Comparison of ENCODE assay signal across 17 cellular contexts in genomic region chr4:17068885-17069284, GRCh38.
DNase-seq lines count a peak whose midpoint lies in the region; ATAC-seq and TF ChIP-seq lines count a peak whose summit lies in the region.
"Had no signal": no experiment of that assay in that cellular context is flagged by ENCODE, and none has a peak within 500 bp of the region (broad histone marks: within the 10 kb centered on the region; RNA-seq: fewer than 3 reads in every experiment).

No MANE protein-coding gene starts in this region.

- H3K27ac ChIP-seq in esophagus muscularis mucosa (replicated peaks in 1 of 4) (no peak overlapping the region), ascending aorta (no peak overlapping the region)
- H3K27ac ChIP-seq in CD8-positive, alpha-beta T cell (ENCODE audit: low read depth, low read length), result no peak overlapping the region
- H3K27ac ChIP-seq: HL-60 had no signal

- H3K36me3 Mint-ChIP-seq in HFFc6 (ENCODE audit: low read depth) (peaks cover 5% of the 10 kb centered on the region; the same call in 1 of the 2 replicates), MCF 10A (ENCODE audit: insufficient read depth, unreplicated experiment) (peaks cover 5% of the 10 kb centered on the region)
- H3K36me3 Mint-ChIP-seq in CD8-positive, alpha-beta T cell, result no peaks in the 10 kb centered on the region
- H3K36me3 Mint-ChIP-seq: CD4-positive, CD25-positive, alpha-beta regulatory T cell had no signal

- H3K9me3 Mint-ChIP-seq in HFFc6 (no peaks in the 10 kb centered on the region), MCF 10A (ENCODE audit: unreplicated experiment) (no peaks in the 10 kb centered on the region)
- H3K9me3 Mint-ChIP-seq in CD8-positive, alpha-beta T cell, result no peaks in the 10 kb centered on the region

- WGBS in esophagus muscularis mucosa, result 39% methylated on average over 4 of the region's 4 CpGs

- no peak for TF ChIP-seq CTCF in HFFc6 (IDR thresholded peaks at IDR 0.05)
- TF ChIP-seq CTCF in esophagus muscularis mucosa (IDR thresholded peaks at IDR 0.05), result no peak
- no peak for TF ChIP-seq CTCF in omental fat pad (IDR thresholded peaks at IDR 0.05)
- no peak for TF ChIP-seq CTCF in CD8-positive, alpha-beta T cell (IDR thresholded peaks at IDR 0.05)
- no peak for TF ChIP-seq CTCF in ascending aorta (IDR thresholded peaks at IDR 0.05)
- no peak for TF ChIP-seq CTCF in MCF 10A (IDR thresholded peaks at IDR 0.05; ENCODE audit: unreplicated experiment)

- no peaks in the 10 kb centered on the region for H3K9me3 ChIP-seq in esophagus muscularis mucosa
- H3K9me3 ChIP-seq in CD8-positive, alpha-beta T cell (ENCODE audit: low read length), result no peaks in the 10 kb centered on the region
- H3K9me3 ChIP-seq in ascending aorta, result no peaks in the 10 kb centered on the region

- CTCF ChIA-PET in CD8-positive, alpha-beta T cell (lab: Charles Lee), result no interaction called here
- CTCF ChIA-PET in MCF 10A (lab: Yijun Ruan, JAX), result no interaction called here

- intact Hi-C loops in esophagus muscularis mucosa (cut with DNase I), result no loop called here
- intact Hi-C loops in CD8-positive, alpha-beta T cell (cut with DNase I, micrococcal nuclease), result no loop called here
- intact Hi-C loops in ascending aorta (cut with DNase I), result no loop called here
- intact Hi-C loops in MCF 10A (cut with micrococcal nuclease), result loop anchor here (5.0 kb wide), 1 partner anchor 37 kb away; no protein-coding TSS in a partner anchor

- H3K27me3 ChIP-seq in esophagus muscularis mucosa (no peaks in the 10 kb centered on the region), ascending aorta (no peaks in the 10 kb centered on the region)
- no peaks in the 10 kb centered on the region for H3K27me3 ChIP-seq in CD8-positive, alpha-beta T cell (ENCODE audit: insufficient read depth, low read length)

- H3K27me3 Mint-ChIP-seq in HFFc6 (ENCODE audit: insufficient read depth) (no peaks in the 10 kb centered on the region; the same call in 1 of the 2 replicates), MCF 10A (ENCODE audit: insufficient read depth, unreplicated experiment) (no peaks in the 10 kb centered on the region)
- H3K27me3 Mint-ChIP-seq in CD8-positive, alpha-beta T cell (ENCODE audit: low read depth), result peaks cover 2% of the 10 kb centered on the region
- H3K27me3 Mint-ChIP-seq: CD4-positive, CD25-positive, alpha-beta regulatory T cell had no signal

- H3K4me3 ChIP-seq in esophagus muscularis mucosa (no peak overlapping the region), ascending aorta (no peak overlapping the region)
- no peak overlapping the region for H3K4me3 ChIP-seq in CD8-positive, alpha-beta T cell (ENCODE audit: low read depth, low read length)

- H3K4me1 Mint-ChIP-seq in HFFc6 (ENCODE audit: low read depth) (peaks cover 23% of the 10 kb centered on the region), MCF 10A (ENCODE audit: insufficient read depth, unreplicated experiment) (peaks cover 30% of the 10 kb centered on the region)
- no peaks in the 10 kb centered on the region for H3K4me1 Mint-ChIP-seq in CD8-positive, alpha-beta T cell (ENCODE audit: low read depth)
- H3K4me1 Mint-ChIP-seq: CD4-positive, CD25-positive, alpha-beta regulatory T cell had no signal

- H3K36me3 ChIP-seq in esophagus muscularis mucosa (no peaks in the 10 kb centered on the region), ascending aorta (no peaks in the 10 kb centered on the region)
- H3K36me3 ChIP-seq in CD8-positive, alpha-beta T cell (ENCODE audit: insufficient read depth, low read length), result no peaks in the 10 kb centered on the region

- TF ChIP-seq EP300 in esophagus muscularis mucosa (IDR thresholded peaks at IDR 0.05), result no peak

- POLR2A ChIA-PET in CD8-positive, alpha-beta T cell (lab: Charles Lee), result no interaction called here
- POLR2A ChIA-PET in MCF 10A (lab: Yijun Ruan, JAX), result interaction anchor here (0.7 kb wide), 1 partner anchor 60 kb away, joined by 5 read pairs; no protein-coding TSS in a partner anchor

- TF ChIP-seq POLR2A in esophagus muscularis mucosa (IDR thresholded peaks at IDR 0.05; ENCODE audit: low read depth), result no peak

- DNase-seq in DMS 273 treated with DMSO at 0.1 percent for 48 hours (lab: John Stamatoyannopoulos, UW) (peak; percentile 64), HFFc6 (no peak), esophagus muscularis mucosa (ENCODE audit: extremely low spot score) (peak; percentile 42), omental fat pad (ENCODE audit: low spot score) (no peak), ascending aorta (ENCODE audit: low spot score in 2 of 2) (no peak), MCF 10A (ENCODE audit: unreplicated experiment) (no peak)
- DNase-seq in CD8-positive, alpha-beta T cell, result no peak
- DNase-seq: AML-193; CD4-positive, CD25-positive, alpha-beta regulatory T cell; DMS79; NCI-H1048; NCI-H2107; NCI-H226; NCI-H69; OCI-M1; SHP77 treated with DMSO at 0.1 percent for 48 hours had no signal

- ATAC-seq in omental fat pad (ENCODE audit: low FRiP score), result peak; percentile 41
- ATAC-seq in CD8-positive, alpha-beta T cell, result no peak

- H3K4me3 Mint-ChIP-seq in HFFc6, result no peak overlapping the region
- no peak overlapping the region for H3K4me3 Mint-ChIP-seq in CD8-positive, alpha-beta T cell
- H3K4me3 Mint-ChIP-seq in MCF 10A (ENCODE audit: unreplicated experiment), result no peak overlapping the region
- H3K4me3 Mint-ChIP-seq: CD4-positive, CD25-positive, alpha-beta regulatory T cell had no signal

- H3K4me1 ChIP-seq in esophagus muscularis mucosa, result peaks cover 0 to 25% (median 22%) of the 10 kb centered on the region in 4 donors
- H3K4me1 ChIP-seq in CD8-positive, alpha-beta T cell (ENCODE audit: insufficient read depth, low read length), result no peaks in the 10 kb centered on the region
- peaks cover 0 to 3% of the 10 kb centered on the region in 2 donors for H3K4me1 ChIP-seq in ascending aorta

- no TSS peak for BruUV-seq in MCF 10A (replicated peaks; lab: Mats Ljungman, UMichigan)

- peak overlapping the region; percentile 94 for H3K27ac Mint-ChIP-seq in HFFc6
- no peak overlapping the region for H3K27ac Mint-ChIP-seq in CD8-positive, alpha-beta T cell
- H3K27ac Mint-ChIP-seq in MCF 10A (ENCODE audit: low read depth, unreplicated experiment), result no peak overlapping the region
- H3K27ac Mint-ChIP-seq: CD4-positive, CD25-positive, alpha-beta regulatory T cell had no signal

Comparison
In these comparisons a context has a peak if more than half of its experiments do, and no peak if none do; other contexts are left out.
1. DNase-seq: peak in DMS 273 treated with DMSO at 0.1 percent for 48 hours (single experiment) and esophagus muscularis mucosa (single experiment); none in HFFc6 (single experiment), omental fat pad (single experiment), CD8-positive, alpha-beta T cell (0 of 7), ascending aorta (0 of 2) and MCF 10A (single experiment).